13 cellular contexts compared by ENCODE assay signal in the genomic region with DNA sequence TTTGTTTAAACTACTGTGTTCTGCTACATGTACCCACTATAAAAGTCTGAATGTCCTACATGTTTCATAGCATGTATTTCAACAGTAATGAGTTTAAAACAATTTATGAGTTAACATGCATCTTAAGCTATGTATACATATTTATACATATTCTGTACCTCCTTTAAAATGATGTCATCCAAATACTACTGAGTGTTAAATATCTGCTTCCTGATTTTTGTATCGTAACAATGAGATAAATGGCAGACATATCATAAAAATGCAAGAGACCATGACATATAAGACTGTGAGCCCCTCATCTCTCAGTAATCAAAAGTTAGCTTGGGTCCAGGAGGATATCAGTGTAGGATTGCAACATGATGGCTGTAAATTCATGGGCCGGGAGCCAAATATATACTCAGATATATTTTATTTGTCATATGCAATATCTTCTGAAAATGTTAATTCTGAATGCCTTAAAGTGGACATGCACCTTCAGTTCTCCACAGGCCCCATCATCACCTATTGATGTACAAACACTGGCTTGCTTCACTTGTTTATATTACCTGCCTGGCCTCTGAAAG. TPM values are rescaled to one million over a fixed set of nuclear protein-coding genes. Genes with fewer than 3 reads are reported as not detected.
A peak's percentile ranks its signal among the peaks of the same experiment; 100 is the strongest.
DNase-seq lines count a peak whose midpoint lies in the region; ATAC-seq and TF ChIP-seq lines count a peak whose summit lies in the region.
"Had no signal": no experiment of that assay in that cellular context is flagged by ENCODE, and none has a peak within 500 bp of the region (broad histone marks: within the 10 kb centered on the region; RNA-seq: fewer than 3 reads in every experiment).

No MANE protein-coding gene starts in this region.

- H3K27me3 ChIP-seq in right atrium auricular region (no peaks in the 10 kb centered on the region), esophagus muscularis mucosa (no peaks in the 10 kb centered on the region), aorta (ENCODE audit: control insufficient read depth in 1 of 2, insufficient read depth in 2 of 2, low read length in 1 of 2) (no peaks in the 10 kb centered on the region)
- H3K27me3 ChIP-seq: testis had no signal

- CTCF ChIA-PET in activated CD4-positive, alpha-beta memory T cell treated with anti-CD3 and anti-CD28 coated beads, Interleukin-2, amount 10 ng/mL, durations not matched to agents 7 days and 5 days (lab: Charles Lee), result no interaction called here

- ATAC-seq in left cardiac atrium, result no peak
- no peak for ATAC-seq in aorta (ENCODE audit: low FRiP score)
- ATAC-seq in HG03175 (IDR thresholded peaks at IDR 0.05; ENCODE audit: unreplicated experiment), result no peak

- no peaks in the 10 kb centered on the region for H3K36me3 ChIP-seq in right atrium auricular region
- H3K36me3 ChIP-seq in esophagus muscularis mucosa, result no peaks in the 10 kb centered on the region
- no peaks in the 10 kb centered on the region for H3K36me3 ChIP-seq in aorta (ENCODE audit: control insufficient read depth in 1 of 2, insufficient read depth in 2 of 2, low read length in 1 of 2)

- DNase-seq in right atrium auricular region (ENCODE audit: low spot score), result no peak
- DNase-seq in left cardiac atrium, result no peak
- DNase-seq in esophagus muscularis mucosa (ENCODE audit: extremely low spot score), result no peak
- no peak for DNase-seq in aorta
- DNase-seq in activated CD4-positive, alpha-beta memory T cell treated with anti-CD3 and anti-CD28 coated beads, Interleukin-2, amount 10 ng/mL, durations not matched to agents 7 days and 5 days, result no peak
- no peak for DNase-seq in NCI-H2029 treated with DMSO at 0.1 percent for 48 hours (lab: John Stamatoyannopoulos, UW)
- DNase-seq: activated CD4-positive, CD25-positive, alpha-beta regulatory T cell; activated naive CD8-positive, alpha-beta T cell treated with anti-CD3 and anti-CD28 coated beads, Interleukin-2, amount 10 ng/mL, durations not matched to agents 7 days and 5 days; DMS153; NCI-H1092 treated with DMSO at 0.1 percent for 48 hours; testis had no signal

- no peaks in the 10 kb centered on the region for H3K9me3 Mint-ChIP-seq in nephron
- no peaks in the 10 kb centered on the region for H3K9me3 Mint-ChIP-seq in activated CD4-positive, alpha-beta memory T cell treated with anti-CD3 and anti-CD28 coated beads, Interleukin-2, amount 10 ng/mL, durations not matched to agents 7 days and 5 days
- H3K9me3 Mint-ChIP-seq: activated naive CD8-positive, alpha-beta T cell treated with anti-CD3 and anti-CD28 coated beads, Interleukin-2, amount 10 ng/mL, durations not matched to agents 7 days and 5 days had no signal

- TF ChIP-seq CTCF in right atrium auricular region (IDR thresholded peaks at IDR 0.05), result no peak
- no peak for TF ChIP-seq CTCF in esophagus muscularis mucosa (IDR thresholded peaks at IDR 0.05)
- no peak for TF ChIP-seq CTCF in nephron (IDR thresholded peaks at IDR 0.05; ENCODE audit: unreplicated experiment in 3 of 3)

- WGBS in esophagus muscularis mucosa, result 81% methylated on average over 2 of the region's 2 CpGs
- WGBS in aorta, 2 donors, result 54 to 56% methylated on average over 2 of the region's 2 CpGs

- TF ChIP-seq EP300 in esophagus muscularis mucosa (IDR thresholded peaks at IDR 0.05), result no peak

- no peak overlapping the region for H3K27ac ChIP-seq in right atrium auricular region
- H3K27ac ChIP-seq in esophagus muscularis mucosa (replicated peaks in 1 of 4), result no peak overlapping the region
- no peak overlapping the region for H3K27ac ChIP-seq in aorta (ENCODE audit: low read depth in 1 of 2, low read length in 2 of 2)
- H3K27ac ChIP-seq: testis had no signal

- H3K27me3 Mint-ChIP-seq in nephron (ENCODE audit: low read depth), result no peaks in the 10 kb centered on the region
- peaks cover 12% of the 10 kb centered on the region for H3K27me3 Mint-ChIP-seq in activated CD4-positive, alpha-beta memory T cell treated with anti-CD3 and anti-CD28 coated beads, Interleukin-2, amount 10 ng/mL, durations not matched to agents 7 days and 5 days

- POLR2A ChIA-PET in activated CD4-positive, alpha-beta memory T cell treated with anti-CD3 and anti-CD28 coated beads, Interleukin-2, amount 10 ng/mL, durations not matched to agents 7 days and 5 days (lab: Charles Lee), result no interaction called here

- TF ChIP-seq POLR2A in esophagus muscularis mucosa (IDR thresholded peaks at IDR 0.05; ENCODE audit: low read depth), result no peak

- peaks cover 27% of the 10 kb centered on the region for H3K4me1 Mint-ChIP-seq in nephron
- peaks cover 5% of the 10 kb centered on the region for H3K4me1 Mint-ChIP-seq in activated CD4-positive, alpha-beta memory T cell treated with anti-CD3 and anti-CD28 coated beads, Interleukin-2, amount 10 ng/mL, durations not matched to agents 7 days and 5 days

- intact Hi-C loops in left cardiac atrium (cut with DNase I) (no loop called here), esophagus muscularis mucosa (cut with DNase I) (loop anchor here (5.0 kb wide), 1 partner anchor 69 kb away; no protein-coding TSS in a partner anchor), aorta (cut with DNase I) (loop anchor here (10.0 kb wide), 2 partner anchors 61 to 169 kb away; no protein-coding TSS in a partner anchor)

- no peaks in the 10 kb centered on the region for H3K36me3 Mint-ChIP-seq in nephron (ENCODE audit: low read depth)
- H3K36me3 Mint-ChIP-seq in activated CD4-positive, alpha-beta memory T cell treated with anti-CD3 and anti-CD28 coated beads, Interleukin-2, amount 10 ng/mL, durations not matched to agents 7 days and 5 days (ENCODE audit: low read depth), result no peaks in the 10 kb centered on the region
- H3K36me3 Mint-ChIP-seq: activated naive CD8-positive, alpha-beta T cell treated with anti-CD3 and anti-CD28 coated beads, Interleukin-2, amount 10 ng/mL, durations not matched to agents 7 days and 5 days had no signal

- peak overlapping the region; percentile 42 to 54 for H3K4me3 ChIP-seq in right atrium auricular region
- H3K4me3 ChIP-seq in esophagus muscularis mucosa, result peak overlapping the region; percentile 54 to 70 (median 66)
- H3K4me3 ChIP-seq in aorta (ENCODE audit: low read length in 2 of 2), result peak overlapping the region; percentile 28 to 79
- H3K4me3 ChIP-seq: testis had no signal

- H3K27ac Mint-ChIP-seq in nephron, result peak overlapping the region in 2 of 3 experiments; percentile 42 to 96
- H3K27ac Mint-ChIP-seq in activated CD4-positive, alpha-beta memory T cell treated with anti-CD3 and anti-CD28 coated beads, Interleukin-2, amount 10 ng/mL, durations not matched to agents 7 days and 5 days, result no peak overlapping the region
- H3K27ac Mint-ChIP-seq: activated naive CD8-positive, alpha-beta T cell treated with anti-CD3 and anti-CD28 coated beads, Interleukin-2, amount 10 ng/mL, durations not matched to agents 7 days and 5 days had no signal

- H3K4me1 ChIP-seq in right atrium auricular region (no peaks in the 10 kb centered on the region), esophagus muscularis mucosa (peaks cover 0 to 38% (median 31%) of the 10 kb centered on the region in 4 donors), aorta (ENCODE audit: control insufficient read depth in 1 of 2, insufficient read depth in 2 of 2, low read length in 2 of 2) (peaks cover 1 to 4% of the 10 kb centered on the region in 2 donors)
- H3K4me1 ChIP-seq: testis had no signal

- H3K9me3 ChIP-seq in right atrium auricular region, result no peaks in the 10 kb centered on the region
- H3K9me3 ChIP-seq in esophagus muscularis mucosa, result peaks cover 0 to 4% (median 0%) of the 10 kb centered on the region in 4 donors
- H3K9me3 ChIP-seq in aorta (ENCODE audit: control insufficient read depth, low read length), result no peaks in the 10 kb centered on the region
- H3K9me3 ChIP-seq: testis had no signal

- peak overlapping the region; percentile 91 to 95 (median 92) for H3K4me3 Mint-ChIP-seq in nephron
- H3K4me3 Mint-ChIP-seq in activated CD4-positive, alpha-beta memory T cell treated with anti-CD3 and anti-CD28 coated beads, Interleukin-2, amount 10 ng/mL, durations not matched to agents 7 days and 5 days, result no peak overlapping the region
- H3K4me3 Mint-ChIP-seq: activated naive CD8-positive, alpha-beta T cell treated with anti-CD3 and anti-CD28 coated beads, Interleukin-2, amount 10 ng/mL, durations not matched to agents 7 days and 5 days had no signal

RNA-seq across cellular contexts. Expression of gene COL5A2, which starts 3.6 kb away (rescaled TPM):
- total RNA-seq in right atrium auricular region (10 to 100 TPM; 15.8 to 24.8 TPM), left cardiac atrium (10 to 100 TPM; 21.0 to 29.9 TPM), esophagus muscularis mucosa (10 to 100 TPM; 49.9 to 68.5 (median 59.0) TPM), aorta (100 to 1,000 TPM in 1 of 2 donors, 10 to 100 TPM in 1; 81.0 to 115 TPM)
- polyA plus RNA-seq in aorta, result 100 to 1,000 TPM in 1 of 2 donors, 10 to 100 TPM in 1; 13.3 to 131 TPM
- 1 to 10 TPM; 1.6 to 1.7 TPM for total RNA-seq in activated CD4-positive, alpha-beta memory T cell treated with anti-CD3 and anti-CD28 coated beads, Interleukin-2, amount 10 ng/mL, durations not matched to agents 7 days and 5 days

Comparison
In these comparisons a context has a peak if more than half of its experiments do, and no peak if none do; other contexts are left out.
1. RNA of gene COL5A2, which starts 3.6 kb away (total RNA-seq): 81.0 to 115 TPM in aorta, 49.9 to 68.5 TPM in esophagus muscularis mucosa, 21.0 to 29.9 TPM in left cardiac atrium and 15.8 to 24.8 TPM in right atrium auricular region; 1.6 to 1.7 TPM in activated CD4-positive, alpha-beta memory T cell treated with anti-CD3 and anti-CD28 coated beads, Interleukin-2, amount 10 ng/mL, durations not matched to agents 7 days and 5 days; every median in the first group is over 4 times any median in the second.
2. intact Hi-C loops: an anchor here in esophagus muscularis mucosa (5.0 kb wide) and aorta (10.0 kb wide); none called in left cardiac atrium.
3. Peak in every context shown above with its lines, with median percentiles within 50 percentile points of each other: H3K4me3 ChIP-seq.